In the genomic region with DNA sequence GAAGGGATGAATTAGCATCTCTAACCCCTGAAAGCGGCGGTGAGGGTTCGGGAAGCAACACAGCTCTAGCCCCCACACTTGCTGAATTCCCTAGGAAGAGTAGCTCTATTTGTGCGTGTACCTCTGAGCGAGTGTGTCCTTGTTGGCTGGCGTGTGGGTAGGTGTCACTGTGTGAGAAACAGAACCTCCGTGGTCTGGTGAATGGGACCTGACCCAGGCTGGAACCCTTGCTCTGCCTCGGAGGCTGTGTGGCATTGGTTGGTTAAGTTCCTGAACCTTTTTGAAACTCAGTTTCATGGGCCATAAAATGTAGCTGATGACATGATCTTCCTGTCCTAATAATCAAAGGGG, we compare ENCODE assay signal across 8 cellular contexts. TPM values are rescaled to one million over a fixed set of nuclear protein-coding genes. Genes with fewer than 3 reads are reported as not detected.
DNase-seq lines count a peak whose midpoint lies in the region; ATAC-seq, FAIRE-seq and TF ChIP-seq lines count a peak whose summit lies in the region.

No MANE protein-coding gene starts in this region.

- FAIRE-seq in astrocyte (lab: Jason Lieb, UNC), result no peak

- H3K27ac Mint-ChIP-seq in astrocyte (ENCODE audit: unreplicated experiment) (peak overlapping the region; percentile 62), nephron (peak overlapping the region; percentile 81 to 96 (median 93))

- H3K9me3 Mint-ChIP-seq in astrocyte (ENCODE audit: unreplicated experiment) (no peaks in the 10 kb centered on the region), nephron (no peaks in the 10 kb centered on the region)

- DNase-seq in astrocyte (ENCODE audit: low read depth) (no peak), pons (ENCODE audit: low spot score) (no peak), NCI-H1436 (lab: John Stamatoyannopoulos, UW) (no peak), NCI-H2081 (lab: John Stamatoyannopoulos, UW) (no peak)
- DNase-seq in stimulated activated CD4-positive, alpha-beta T cell treated with anti-CD3 and anti-CD28 coated beads, Interleukin-2, amount 100 ng/mL, for 24 hours, result no peak

- H3K4me2 ChIP-seq in DOHH2 (ENCODE audit: low read length) (peak overlapping the region; percentile 79), astrocyte (ENCODE audit: low read length) (peak overlapping the region; percentile 98)

- TF ChIP-seq CTCF in DOHH2 (IDR thresholded peaks at IDR 0.05; ENCODE audit: low read depth, low read length, poor library complexity, severe bottlenecking) (no peak), astrocyte (IDR thresholded peaks at IDR 0.05; ENCODE audit: insufficient read depth, low read depth, low read length) (no peak), nephron (IDR thresholded peaks at IDR 0.05; ENCODE audit: unreplicated experiment in 3 of 3) (no peak)

- no peaks in the 10 kb centered on the region for H3F3A ChIP-seq in DOHH2 (ENCODE audit: control insufficient read depth, insufficient read depth)

- no peaks in the 10 kb centered on the region for H3K9me2 ChIP-seq in DOHH2 (replicated peaks; ENCODE audit: control insufficient read depth, low read length)

- peak; percentile 13 for ATAC-seq in HG02885 (IDR thresholded peaks at IDR 0.05; ENCODE audit: poor library complexity, unreplicated experiment)

- H3K27me3 ChIP-seq in DOHH2 (ENCODE audit: control insufficient read depth, low read length) (no peaks in the 10 kb centered on the region), astrocyte (ENCODE audit: insufficient read depth, low read length) (no peaks in the 10 kb centered on the region)

- H3K36me3 ChIP-seq in DOHH2 (ENCODE audit: control insufficient read depth, low read length), result peaks cover 32% of the 10 kb centered on the region
- H3K36me3 ChIP-seq in astrocyte (ENCODE audit: insufficient read depth, low read length), result no peaks in the 10 kb centered on the region

- peaks cover 36% of the 10 kb centered on the region for H3K4me1 ChIP-seq in DOHH2 (ENCODE audit: control insufficient read depth, low read length)
- peaks cover 35% of the 10 kb centered on the region for H3K4me1 ChIP-seq in astrocyte (ENCODE audit: insufficient read depth, low read length)

- peak overlapping the region; percentile 92 for H3K4me3 ChIP-seq in DOHH2 (ENCODE audit: low read length)
- H3K4me3 ChIP-seq in astrocyte (ENCODE audit: insufficient read depth, low read depth, low read length), result peak overlapping the region; percentile 73

- H3K79me2 ChIP-seq in DOHH2 (ENCODE audit: control insufficient read depth, low read length), result peaks cover 45% of the 10 kb centered on the region
- H3K79me2 ChIP-seq in astrocyte (ENCODE audit: insufficient read depth, low read length), result peaks cover 47% of the 10 kb centered on the region

- peaks cover 22% of the 10 kb centered on the region for H3K4me1 Mint-ChIP-seq in astrocyte (ENCODE audit: low read depth, unreplicated experiment)
- H3K4me1 Mint-ChIP-seq in nephron, result peaks cover 29% of the 10 kb centered on the region

- peak overlapping the region; percentile 94 for H3K9ac ChIP-seq in astrocyte (ENCODE audit: low read length)

- H4K20me1 ChIP-seq in DOHH2 (ENCODE audit: control insufficient read depth, insufficient read depth, low read depth, low read length) (peaks cover 23% of the 10 kb centered on the region), astrocyte (ENCODE audit: insufficient read depth, low read length) (peaks cover 40% of the 10 kb centered on the region)

- no peak overlapping the region for H3K27ac ChIP-seq in DOHH2 (ENCODE audit: low read depth, low read length)
- H3K27ac ChIP-seq in astrocyte (ENCODE audit: low read depth, low read length), result no peak overlapping the region

- peaks cover 10% of the 10 kb centered on the region for H3K36me3 Mint-ChIP-seq in astrocyte (ENCODE audit: low read depth, unreplicated experiment)
- H3K36me3 Mint-ChIP-seq in nephron (ENCODE audit: low read depth), result peaks cover 8% of the 10 kb centered on the region

- H3K27me3 Mint-ChIP-seq in astrocyte (ENCODE audit: low read depth, unreplicated experiment) (peaks cover 4% of the 10 kb centered on the region), nephron (ENCODE audit: low read depth) (no peaks in the 10 kb centered on the region)

- H3K4me3 Mint-ChIP-seq in astrocyte (ENCODE audit: unreplicated experiment) (peak overlapping the region; percentile 90), nephron (peak overlapping the region; percentile 99)

- peak overlapping the region; percentile 79 for H2AFZ ChIP-seq in astrocyte (ENCODE audit: low read depth, low read length)

- H3K9me3 ChIP-seq in DOHH2 (ENCODE audit: control insufficient read depth, insufficient read depth, low read length) (no peaks in the 10 kb centered on the region), astrocyte (ENCODE audit: insufficient read depth, low read depth, low read length) (no peaks in the 10 kb centered on the region)

RNA-seq across cellular contexts. Expression of gene TMEM115, which starts 0.4 kb away (rescaled TPM):
- 48.7 and 49.8 TPM in 2 replicates for total RNA-seq in astrocyte

RNA-seq across cellular contexts. Expression of gene CYB561D2, which starts 9.1 kb away (rescaled TPM):
- total RNA-seq in astrocyte, result 18.9 and 19.4 TPM in 2 replicates

RNA-seq across cellular contexts. Expression of gene NPRL2, which starts 9.2 kb away (rescaled TPM):
- total RNA-seq in astrocyte, result 15.7 and 20.3 TPM in 2 replicates

RNA-seq across cellular contexts. Expression of gene ZMYND10, which starts 14.2 kb away (rescaled TPM):
- 0.39 and 0.55 TPM in 2 replicates for total RNA-seq in astrocyte

RNA-seq across cellular contexts. Expression of gene RASSF1, which starts 19.1 kb away (rescaled TPM):
- total RNA-seq in astrocyte, result 19.5 and 26.5 TPM in 2 replicates
